ENCODE assay signal across 9 cellular contexts in genomic region chr5:1763548-1763911, GRCh38. TPM values are rescaled to one million over a fixed set of nuclear protein-coding genes. Genes with fewer than 3 reads are reported as not detected.
DNase-seq lines count a peak whose midpoint lies in the region; ATAC-seq, FAIRE-seq and TF ChIP-seq lines count a peak whose summit lies in the region.
"Had no signal": no experiment of that assay in that cellular context is flagged by ENCODE, and none has a peak within 500 bp of the region (broad histone marks: within the 10 kb centered on the region; RNA-seq: fewer than 3 reads in every experiment).

No MANE protein-coding gene starts in this region.

- no peak overlapping the region for H3K27ac Mint-ChIP-seq in nephron progenitor cell

- no peaks in the 10 kb centered on the region for H3K36me3 Mint-ChIP-seq in nephron progenitor cell (ENCODE audit: low read depth)
- H3K36me3 Mint-ChIP-seq: CD8-positive, alpha-beta memory T cell had no signal

- FAIRE-seq in HTR-8/SVneo (lab: Jason Lieb, UNC): peak; percentile 70

- peak; percentile 70 for TF ChIP-seq CTCF in nephron progenitor cell (IDR thresholded peaks at IDR 0.05)

- H3K4me1 Mint-ChIP-seq in nephron progenitor cell: peaks cover 34% of the 10 kb centered on the region
- H3K4me1 Mint-ChIP-seq: CD8-positive, alpha-beta memory T cell had no signal

- peak; percentile 50 for DNase-seq in DMS 273 (lab: John Stamatoyannopoulos, UW; ENCODE audit: unreplicated experiment)
- no peak for DNase-seq in DMS 273 treated with DMSO at 0.1 percent for 48 hours (lab: John Stamatoyannopoulos, UW)
- peak; percentile 88 for DNase-seq in HTR-8/SVneo (ENCODE audit: insufficient read length, low spot score)
- DNase-seq in activated CD4-positive, alpha-beta T cell treated with anti-CD3 and anti-CD28 coated beads, Interleukin-2, amount 50 U/mL, for 4 hours: peak; percentile 15 to 19
- DNase-seq in nephron progenitor cell: peak; percentile 61
- DNase-seq in Ammon's horn (ENCODE audit: low spot score): no peak
- no peak for DNase-seq in NCI-H2081 treated with DMSO at 0.1 percent for 48 hours (lab: John Stamatoyannopoulos, UW)

- H3K9me3 Mint-ChIP-seq in nephron progenitor cell: peaks cover 5% of the 10 kb centered on the region

- H3K4me3 Mint-ChIP-seq in nephron progenitor cell: no peak overlapping the region
- H3K4me3 Mint-ChIP-seq: CD8-positive, alpha-beta memory T cell had no signal

- peak; percentile 46 for ATAC-seq in esophagus mucosa

- H3K27me3 Mint-ChIP-seq in nephron progenitor cell (ENCODE audit: low read depth, poor library complexity): peaks cover 20% of the 10 kb centered on the region

RNA-seq across cellular contexts. Expression of gene MRPL36, which starts 36.1 kb away (rescaled TPM):
- 54.3 TPM for total RNA-seq in esophagus mucosa

RNA-seq across cellular contexts. Expression of gene NDUFS6, which starts 37.7 kb away (rescaled TPM):
- 30.7 TPM for total RNA-seq in esophagus mucosa

Comparison
In these comparisons a context has a peak if more than half of its experiments do, and no peak if none do; other contexts are left out.
1. DNase-seq: peak in DMS 273 (single experiment), HTR-8/SVneo (single experiment), activated CD4-positive, alpha-beta T cell treated with anti-CD3 and anti-CD28 coated beads, Interleukin-2, amount 50 U/mL, for 4 hours (2 of 2) and nephron progenitor cell (single experiment); none in DMS 273 treated with DMSO at 0.1 percent for 48 hours (single experiment), Ammon's horn (single experiment) and NCI-H2081 treated with DMSO at 0.1 percent for 48 hours (single experiment).